24 cellular contexts compared by ENCODE assay signal in the genomic region with DNA sequence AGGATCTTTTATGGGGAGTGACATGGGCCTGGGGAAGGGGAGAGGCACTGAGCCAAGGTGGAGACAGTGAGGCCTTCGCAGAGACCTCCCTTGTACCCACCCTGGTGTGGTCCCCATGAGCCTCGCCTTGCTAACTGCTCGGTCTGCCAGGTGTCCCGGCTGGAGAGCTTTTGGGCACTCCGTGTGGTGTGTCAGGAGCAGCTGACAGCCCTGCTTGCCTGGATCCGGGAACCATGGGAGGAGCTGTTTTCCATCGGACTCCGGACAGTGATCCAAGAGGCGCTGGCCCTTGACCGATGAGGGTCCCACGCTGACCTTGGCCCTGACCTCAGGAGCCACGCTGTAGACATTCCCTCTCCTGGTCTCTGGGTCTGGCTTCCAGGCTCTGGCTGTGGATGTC. TPM values are rescaled to one million over a fixed set of nuclear protein-coding genes. Genes with fewer than 3 reads are reported as not detected.
A peak's percentile ranks its signal among the peaks of the same experiment; 100 is the strongest.
DNase-seq lines count a peak whose midpoint lies in the region; ATAC-seq, FAIRE-seq and TF ChIP-seq lines count a peak whose summit lies in the region.
"Had no signal": no experiment of that assay in that cellular context is flagged by ENCODE, and none has a peak within 500 bp of the region (broad histone marks: within the 10 kb centered on the region; RNA-seq: fewer than 3 reads in every experiment).

No MANE protein-coding gene starts in this region.

- H3K36me3 ChIP-seq in heart right ventricle (peaks cover 0 to 48% (median 9%) of the 10 kb centered on the region in 9 donors), osteoblast (ENCODE audit: insufficient read depth, low read length) (peaks cover 9% of the 10 kb centered on the region)

- H2AFZ ChIP-seq in osteoblast (ENCODE audit: low read length), result no peak overlapping the region

- H3K4me1 ChIP-seq in heart right ventricle, result peaks cover 3 to 51% (median 27%) of the 10 kb centered on the region in 9 donors
- peaks cover 5% of the 10 kb centered on the region for H3K4me1 ChIP-seq in right cardiac atrium (ENCODE audit: control insufficient read depth, insufficient read depth, low read length)
- no peaks in the 10 kb centered on the region for H3K4me1 ChIP-seq in osteoblast (ENCODE audit: insufficient read depth, low read length)

- intact Hi-C loops in Right ventricle myocardium inferior (cut with DNase I) (no loop called here), heart right ventricle (cut with DNase I) (no loop called here), right cardiac atrium (cut with DNase I) (no loop called here)

- 51 to 67% methylated on average over 12 of the region's 12 CpGs for WGBS in heart right ventricle, 2 donors
- 72% methylated on average over 12 of the region's 12 CpGs for WGBS in right cardiac atrium

- H3K4me2 ChIP-seq in osteoblast (ENCODE audit: insufficient read depth, low read length), result no peak overlapping the region

- no peaks in the 10 kb centered on the region for H4K20me1 ChIP-seq in osteoblast (ENCODE audit: insufficient read depth, low read length)

- no peaks in the 10 kb centered on the region for H3K9me3 ChIP-seq in heart right ventricle
- H3K9me3 ChIP-seq in right cardiac atrium (ENCODE audit: control insufficient read depth, low read length), result no peaks in the 10 kb centered on the region
- no peaks in the 10 kb centered on the region for H3K9me3 ChIP-seq in osteoblast (ENCODE audit: low read depth, low read length)
- H3K9me3 ChIP-seq: BLaER1 had no signal

- peak; percentile 27 for ATAC-seq in Right ventricle myocardium inferior
- ATAC-seq in heart right ventricle, result peak in 7 of 8 donors; percentile 30 to 78 (median 55)
- ATAC-seq in right cardiac atrium, result peak; percentile 5 to 16
- no peak for ATAC-seq in HG03571 (IDR thresholded peaks at IDR 0.05; ENCODE audit: unreplicated experiment)
- ATAC-seq: HCT116, HepG2 had no signal

- H3K27ac ChIP-seq in heart right ventricle (peak overlapping the region in 9 of 10 donors; percentile 38 to 79 (median 74)), right cardiac atrium (ENCODE audit: low read length) (no peak overlapping the region), osteoblast (ENCODE audit: low read depth, low read length) (no peak overlapping the region)
- H3K27ac ChIP-seq: BLaER1 had no signal

- H3K27me3 ChIP-seq in heart right ventricle (no peaks in the 10 kb centered on the region), right cardiac atrium (ENCODE audit: control insufficient read depth, insufficient read depth) (no peaks in the 10 kb centered on the region), osteoblast (ENCODE audit: insufficient read depth, low read length) (no peaks in the 10 kb centered on the region)
- H3K27me3 ChIP-seq: BLaER1 had no signal

- H3K4me3 ChIP-seq in heart right ventricle (no peak overlapping the region), right cardiac atrium (ENCODE audit: low read length) (no peak overlapping the region), osteoblast (ENCODE audit: insufficient read depth, low read length) (no peak overlapping the region)
- H3K4me3 ChIP-seq: BLaER1 had no signal

- FAIRE-seq in RCC 7860 (lab: Jason Lieb, UNC), result no peak
- FAIRE-seq: G401.6, GM12892, HepG2 had no signal

- DNase-seq in Right ventricle myocardium inferior (ENCODE audit: missing footprints), result peak; percentile 66
- DNase-seq in heart right ventricle, result no peak
- DNase-seq in right cardiac atrium, result peak in 2 of 3 donors; percentile 46 to 56
- peak; percentile 72 for DNase-seq in osteoblast (ENCODE audit: insufficient read length, low spot score, missing footprints)
- no peak for DNase-seq in RCC 7860 (ENCODE audit: low spot score)
- DNase-seq in DMS53 treated with DMSO at 0.1 percent for 48 hours (lab: John Stamatoyannopoulos, UW; ENCODE audit: unreplicated experiment), result no peak
- DNase-seq in GDM1 (lab: John Stamatoyannopoulos, UW), result no peak
- DNase-seq: 8988T; Calu3; CD4-positive, alpha-beta memory T cell; DMS 273 treated with DMSO at 0.1 percent for 48 hours; DMS53; GOT3; H7; HFFc6 had no signal

- TF ChIP-seq CTCF in heart right ventricle (IDR thresholded peaks at IDR 0.05) (no peak), osteoblast (IDR thresholded peaks at IDR 0.05; ENCODE audit: extremely low read depth, low read depth, low read length) (no peak)

- no peaks in the 10 kb centered on the region for H3K79me2 ChIP-seq in osteoblast (ENCODE audit: insufficient read depth, low read length)

RNA-seq across cellular contexts. Expression of gene SLC4A3, which starts 11.5 kb away (rescaled TPM):
- total RNA-seq in Right ventricle myocardium inferior (445 TPM), heart right ventricle (100 to 1,000 TPM; 339 to 671 (median 422) TPM), right cardiac atrium (100 to 1,000 TPM; 322 to 445 (median 392) TPM), osteoblast (2.5 and 3.8 TPM in 2 replicates)
- polyA plus RNA-seq in heart right ventricle (100 to 1,000 TPM; 197 to 341 TPM), right cardiac atrium (288 TPM)
- total RNA-seq: CD4-positive, alpha-beta memory T cell had no signal
- polyA plus RNA-seq: CD14-positive monocyte; CD4-positive, alpha-beta memory T cell; IgD-negative memory B cell had no signal

RNA-seq across cellular contexts. Expression of gene STK11IP, which starts 18.2 kb away (rescaled TPM):
- total RNA-seq in Right ventricle myocardium inferior, result 13.9 TPM
- total RNA-seq in heart right ventricle, result 10 to 100 TPM in 8 of 10 donors, 1 to 10 TPM in 2; 7.2 to 18.2 (median 12.9) TPM
- polyA plus RNA-seq in heart right ventricle, result 10 to 100 TPM; 15.4 to 27.4 TPM
- total RNA-seq in right cardiac atrium, result 10 to 100 TPM; 12.1 to 19.0 (median 15.1) TPM
- 13.4 TPM for polyA plus RNA-seq in right cardiac atrium
- total RNA-seq in osteoblast, result 19.4 and 22.1 TPM in 2 replicates

RNA-seq across cellular contexts. Expression of gene INHA, which starts 43.8 kb away (rescaled TPM):
- total RNA-seq in Right ventricle myocardium inferior (1.9 TPM), heart right ventricle (1 to 10 TPM; 1.1 to 4.2 (median 2.5) TPM), right cardiac atrium (10 to 100 TPM; 16.7 to 47.6 (median 28.1) TPM), osteoblast (under 0.01 and 0.29 TPM in 2 replicates)
- polyA plus RNA-seq in heart right ventricle (10 to 100 TPM in 1 of 2 donors, 1 to 10 TPM in 1; 4.0 to 22.1 TPM), right cardiac atrium (28.7 TPM)
- total RNA-seq: A673; CD4-positive, alpha-beta memory T cell had no signal
- polyA plus RNA-seq: CD14-positive monocyte; CD4-positive, alpha-beta memory T cell; IgD-negative memory B cell had no signal

RNA-seq across cellular contexts. Expression of gene OBSL1, which starts 44.6 kb away (rescaled TPM):
- total RNA-seq in Right ventricle myocardium inferior (158 TPM), heart right ventricle (100 to 1,000 TPM; 161 to 277 (median 171) TPM), right cardiac atrium (100 to 1,000 TPM; 263 to 321 (median 294) TPM), osteoblast (60.4 and 65.9 TPM in 2 replicates)
- polyA plus RNA-seq in heart right ventricle (100 to 1,000 TPM; 108 to 310 TPM), right cardiac atrium (179 TPM)
- polyA plus RNA-seq: CD14-positive monocyte; CD4-positive, alpha-beta memory T cell; IgD-negative memory B cell had no signal

Comparison
In these comparisons a context has a peak if more than half of its experiments do, and no peak if none do; other contexts are left out.
1. DNase-seq: peak in Right ventricle myocardium inferior (single experiment), right cardiac atrium (2 of 3) and osteoblast (single experiment); none in heart right ventricle (0 of 2), RCC 7860 (single experiment), DMS53 treated with DMSO at 0.1 percent for 48 hours (single experiment) and GDM1 (single experiment).
2. H3K27ac ChIP-seq: peak in heart right ventricle (9 of 10); none in right cardiac atrium (single experiment) and osteoblast (single experiment).
3. RNA of gene SLC4A3, which starts 11.5 kb away (total RNA-seq): 339 to 671 TPM in heart right ventricle, 445 TPM in Right ventricle myocardium inferior (single experiment) and 322 to 445 TPM in right cardiac atrium; 2.5 to 3.8 TPM in osteoblast; every median in the first group is over 10 times any median in the second.